Comparison of ENCODE assay signal across 1 cellular context in genomic region chr19:9709305-9709704, GRCh38.
TF ChIP-seq lines count a peak whose summit lies in the region.

No MANE protein-coding gene starts in this region.

TF ChIP-seq in GM23338, 12 proteins besides CTCF, POLR2A, EP300 and RAD21 (continued from another document):
- TF ChIP-seq EZH2phosphoT487 (IDR thresholded peaks at IDR 0.05; ENCODE audit: unreplicated experiment) (no peak), REST (IDR thresholded peaks at IDR 0.05; ENCODE audit: unreplicated experiment) (no peak), ZNF114 (CRISPR knock-in tag; IDR thresholded peaks at IDR 0.05) (no peak), POLR2AphosphoS5 (IDR thresholded peaks at IDR 0.05; ENCODE audit: low read depth) (no peak), NANOG (IDR thresholded peaks at IDR 0.05; ENCODE audit: borderline replicate concordance) (no peak), JUNB (IDR thresholded peaks at IDR 0.05; ENCODE audit: unreplicated experiment) (no peak), CREB1 (CRISPR knock-in tag; IDR thresholded peaks at IDR 0.05; ENCODE audit: low read depth) (no peak), ETS1 (IDR thresholded peaks at IDR 0.05) (no peak), STAT1 (IDR thresholded peaks at IDR 0.05; ENCODE audit: unreplicated experiment) (no peak)
